Comparison of ENCODE assay signal across 15 cellular contexts in the genomic region with DNA sequence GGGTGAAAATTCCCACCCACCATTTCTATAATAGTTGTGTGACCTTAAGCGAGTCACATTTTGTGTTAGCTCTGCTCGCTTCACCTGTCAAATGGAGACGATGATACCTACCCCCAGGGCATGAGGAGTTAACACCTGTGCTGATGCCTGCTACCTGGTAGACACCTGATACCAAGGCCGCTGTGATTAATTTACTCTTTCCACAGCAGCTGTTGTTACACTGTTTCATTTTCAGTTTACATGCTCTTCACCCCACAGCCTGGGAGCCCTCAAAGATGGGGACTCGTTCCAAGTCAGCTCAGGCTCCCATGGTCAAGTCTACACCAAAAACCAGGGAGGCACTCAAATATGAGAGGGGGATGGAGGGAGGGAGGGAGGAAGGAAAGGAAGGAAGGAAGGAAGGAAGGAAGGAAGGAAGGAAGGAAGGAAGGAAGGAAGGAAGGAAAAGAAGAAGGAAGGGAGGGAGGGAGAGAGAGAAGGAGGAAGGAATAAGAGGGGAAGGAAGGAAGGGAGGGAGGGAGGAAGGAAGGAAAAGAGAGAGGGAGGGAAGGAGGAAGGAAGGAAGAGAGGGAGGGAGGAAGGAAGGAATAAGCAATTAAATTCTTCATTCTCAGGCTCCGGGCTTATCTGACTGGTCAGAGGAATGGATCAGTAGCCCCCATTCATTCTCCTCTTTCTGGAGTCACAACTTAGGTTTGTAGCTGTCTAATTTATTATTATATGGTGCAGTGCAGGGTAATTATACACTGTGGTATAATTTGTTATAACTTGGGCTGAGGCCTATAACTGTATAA. TPM values are rescaled to one million over a fixed set of nuclear protein-coding genes. Genes with fewer than 3 reads are reported as not detected.
DNase-seq lines count a peak whose midpoint lies in the region; ATAC-seq and TF ChIP-seq lines count a peak whose summit lies in the region.
"Had no signal": no experiment of that assay in that cellular context is flagged by ENCODE, and none has a peak within 500 bp of the region (broad histone marks: within the 10 kb centered on the region; RNA-seq: fewer than 3 reads in every experiment).

No MANE protein-coding gene starts in this region.

- no peaks in the 10 kb centered on the region for H3K36me3 Mint-ChIP-seq in natural killer cell treated with Interleukin-12 subunit alpha and Interleukin-12 subunit beta and Interleukin-15 and Interleukin-18, amount 100 ng/mL, for 72 hours

- POLR2A ChIA-PET in RWPE1 (lab: Yijun Ruan, JAX; ENCODE audit: low non-redundant PET), result no interaction called here

- no peak overlapping the region for H3K27ac Mint-ChIP-seq in natural killer cell treated with Interleukin-12 subunit alpha and Interleukin-12 subunit beta and Interleukin-15 and Interleukin-18, amount 100 ng/mL, for 72 hours

- H3K9me3 Mint-ChIP-seq in natural killer cell treated with Interleukin-12 subunit alpha and Interleukin-12 subunit beta and Interleukin-15 and Interleukin-18, amount 100 ng/mL, for 72 hours, result no peaks in the 10 kb centered on the region

- H3K27me3 Mint-ChIP-seq in natural killer cell treated with Interleukin-12 subunit alpha and Interleukin-12 subunit beta and Interleukin-15 and Interleukin-18, amount 100 ng/mL, for 72 hours, result peaks cover 19 to 27% of the 10 kb centered on the region in 2 donors

- DNase-seq in GM12865 (ENCODE audit: low read depth) (peak; percentile 20), NCI-H2029 (lab: John Stamatoyannopoulos, UW) (peak; percentile 46), islet precursor cell (peak; percentile 19), RWPE1 (ENCODE audit: low spot score) (no peak)
- no peak for DNase-seq in activated CD4-positive, alpha-beta T cell treated with anti-CD3 and anti-CD28 coated beads for 1 hour
- no peak for DNase-seq in natural killer cell treated with Interleukin-12 subunit alpha and Interleukin-12 subunit beta and Interleukin-15 and Interleukin-18, amount 100 ng/mL, for 72 hours (ENCODE audit: low spot score)
- DNase-seq: activated CD4-positive, CD25-positive, alpha-beta regulatory T cell; activated T-cell treated with anti-CD3 and anti-CD28 coated beads, Interleukin-2, amount 50 U/mL, for 1 hour; BE2C; colonic mucosa; H7; stimulated activated CD4-positive, alpha-beta T cell treated with anti-CD3 and anti-CD28 coated beads, Interleukin-2, amount 100 ng/mL, for 48 hours had no signal

- no peak overlapping the region for H3K4me3 ChIP-seq in GM12865 (ENCODE audit: low read depth, low read length)
- H3K4me3 ChIP-seq: colonic mucosa had no signal

- peak; percentile 60 for ATAC-seq in GM21786 (IDR thresholded peaks at IDR 0.05; ENCODE audit: unreplicated experiment)
- no peak for ATAC-seq in natural killer cell treated with Interleukin-12 subunit alpha and Interleukin-12 subunit beta and Interleukin-15 and Interleukin-18, amount 100 ng/mL, for 72 hours
- ATAC-seq in HG02870 (IDR thresholded peaks at IDR 0.05; ENCODE audit: unreplicated experiment), result no peak

- no peak overlapping the region for H3K4me3 Mint-ChIP-seq in natural killer cell treated with Interleukin-12 subunit alpha and Interleukin-12 subunit beta and Interleukin-15 and Interleukin-18, amount 100 ng/mL, for 72 hours

- CTCF ChIA-PET in RWPE1 (lab: Yijun Ruan, JAX), result interaction anchor here (0.6 to 1.3 kb wide), 3 partner anchors 12 to 33 kb away, joined by 3 to 4 read pairs (median 3); no protein-coding TSS in a partner anchor

- no peak for TF ChIP-seq CTCF in GM12865 (IDR thresholded peaks at IDR 0.05; ENCODE audit: insufficient read depth, low read depth, low read length, missing control alignments)
- TF ChIP-seq CTCF in RWPE1 (conservative IDR thresholded peaks at IDR 0.05; ENCODE audit: low read depth), result no peak

- H3K27ac ChIP-seq in RWPE1, result no peak overlapping the region
- H3K27ac ChIP-seq: colonic mucosa had no signal

- H3K4me1 Mint-ChIP-seq in natural killer cell treated with Interleukin-12 subunit alpha and Interleukin-12 subunit beta and Interleukin-15 and Interleukin-18, amount 100 ng/mL, for 72 hours (ENCODE audit: low read depth in 2 of 2), result no peaks in the 10 kb centered on the region

RNA-seq across cellular contexts. Expression of a gene that starts 40.9 kb away (rescaled TPM):
- not detected for total RNA-seq in natural killer cell treated with Interleukin-12 subunit alpha and Interleukin-12 subunit beta and Interleukin-15 and Interleukin-18, amount 100 ng/mL, for 72 hours
- total RNA-seq: colonic mucosa, pulmonary artery endothelial cell had no signal

RNA-seq across cellular contexts. Expression of a gene that starts 57.7 kb away (rescaled TPM):
- 1 to 10 TPM in 1 of 2 donors, under 1 TPM in 1; 0.14 to 1.0 TPM for total RNA-seq in natural killer cell treated with Interleukin-12 subunit alpha and Interleukin-12 subunit beta and Interleukin-15 and Interleukin-18, amount 100 ng/mL, for 72 hours

Comparison
In these comparisons a context has a peak if more than half of its experiments do, and no peak if none do; other contexts are left out.
1. DNase-seq: peak in GM12865 (single experiment), NCI-H2029 (single experiment) and islet precursor cell (single experiment); none in RWPE1 (single experiment), activated CD4-positive, alpha-beta T cell treated with anti-CD3 and anti-CD28 coated beads for 1 hour (single experiment) and natural killer cell treated with Interleukin-12 subunit alpha and Interleukin-12 subunit beta and Interleukin-15 and Interleukin-18, amount 100 ng/mL, for 72 hours (single experiment).